Comparison of ENCODE assay signal across 9 cellular contexts in genomic region chrX:15349046-15349445, GRCh38. TPM values are rescaled to one million over a fixed set of nuclear protein-coding genes. Genes with fewer than 3 reads are reported as not detected.
DNase-seq lines count a peak whose midpoint lies in the region; ATAC-seq and TF ChIP-seq lines count a peak whose summit lies in the region.
"Had no signal": no experiment of that assay in that cellular context is flagged by ENCODE, and none has a peak within 500 bp of the region (broad histone marks: within the 10 kb centered on the region; RNA-seq: fewer than 3 reads in every experiment).

No MANE protein-coding gene starts in this region.

- no peaks in the 10 kb centered on the region for H3K9me3 ChIP-seq in SJCRH30 (replicated peaks)

- peak; percentile 45 for TF ChIP-seq CTCF in BJ (IDR thresholded peaks at IDR 0.05; ENCODE audit: insufficient read depth, low read depth, low read length)
- peak; percentile 40 for TF ChIP-seq CTCF in GM13976 (IDR thresholded peaks at IDR 0.05; ENCODE audit: borderline replicate concordance, control extremely low read depth, extremely low read depth, insufficient read depth, missing control alignments)
- peak; percentile 57 for TF ChIP-seq CTCF in epithelial cell of proximal tubule (conservative IDR thresholded peaks at IDR 0.05; ENCODE audit: low read depth, low read length)

- H3K4me3 ChIP-seq in BJ (ENCODE audit: low read depth, low read length) (no peak overlapping the region), SJCRH30 (no peak overlapping the region), epithelial cell of proximal tubule (ENCODE audit: low read depth, low read length) (no peak overlapping the region)

- H3K27me3 ChIP-seq in BJ (ENCODE audit: control insufficient read depth, insufficient read depth, low read length) (no peaks in the 10 kb centered on the region; the same call in 1 of the 2 replicates), SJCRH30 (peaks cover 4% of the 10 kb centered on the region; the same call in 1 of the 2 replicates)

- DNase-seq in BJ (ENCODE audit: low read depth) = peak; percentile 15
- peak; percentile 35 for DNase-seq in GM13976 (ENCODE audit: low spot score)
- DNase-seq in NCI-H1048 (lab: John Stamatoyannopoulos, UW) = peak; percentile 31
- DNase-seq in SJCRH30 = peak; percentile 45 to 81
- DNase-seq in epithelial cell of proximal tubule (ENCODE audit: low read depth) = peak; percentile 10
- DNase-seq in mucosa of gallbladder (ENCODE audit: low spot score) = peak; percentile 27
- no peak for DNase-seq in activated CD4-positive, CD25-positive, alpha-beta regulatory T cell (lab: John Stamatoyannopoulos, UW)

- POLR2A ChIA-PET in BJ (lab: Charles Lee) = no interaction called here

- CTCF ChIA-PET in BJ (lab: Yijun Ruan, JAX) = interaction anchor here (0.6 to 11.7 kb wide), 18 partner anchors 9 to 332 kb away, joined by 3 to 172 read pairs (median 4); no protein-coding TSS in a partner anchor

- ATAC-seq in HG02870 (IDR thresholded peaks at IDR 0.05; ENCODE audit: unreplicated experiment) = no peak

- in situ Hi-C loops in GM13976 (cut with MboI; ENCODE audit: low sequenced_read_pairs, unreplicated experiment) = loop anchor here (10.0 kb wide), 2 partner anchors 126 to 226 kb away; no protein-coding TSS in a partner anchor

- H3K36me3 ChIP-seq in BJ (ENCODE audit: control insufficient read depth, insufficient read depth, low read length) = no peaks in the 10 kb centered on the region
- H3K36me3 ChIP-seq in SJCRH30 = no peaks in the 10 kb centered on the region

- H3K4me1 ChIP-seq in SJCRH30 = no peaks in the 10 kb centered on the region

- no peak overlapping the region for H3K27ac ChIP-seq in SJCRH30

RNA-seq across cellular contexts. Expression of gene PIGA, which starts 13.7 kb away (rescaled TPM):
- polyA plus RNA-seq in BJ (2011; rRNA removed) = 2.8 and 6.3 TPM in 2 replicates
- 3.2 and 4.7 TPM in 2 replicates for polyA minus RNA-seq in BJ (2011; rRNA and poly(A)+ RNA removed)
- total RNA-seq in SJCRH30 (2014; rRNA removed; shearing (Covaris generic)) = 38.8 and 43.0 TPM in 2 replicates
- 8.8 and 9.5 TPM in 2 replicates for total RNA-seq in epithelial cell of proximal tubule
- 15.8 TPM for total RNA-seq in mucosa of gallbladder

RNA-seq across cellular contexts. Expression of gene ASB11, which starts 33.6 kb away (rescaled TPM):
- polyA plus RNA-seq in BJ (2011; rRNA removed) = not detected in 2 replicates
- polyA minus RNA-seq in BJ (2011; rRNA and poly(A)+ RNA removed) = not detected in 2 replicates
- 0.05 TPM in 1 of 2 replicates, not detected in the other for total RNA-seq in SJCRH30 (2014; rRNA removed; shearing (Covaris generic))
- total RNA-seq in epithelial cell of proximal tubule (not detected in 2 replicates), mucosa of gallbladder (not detected)
- polyA plus RNA-seq: IgD-negative memory B cell had no signal

RNA-seq across cellular contexts. Expression of gene VEGFD, which starts 35.2 kb away (rescaled TPM):
- polyA plus RNA-seq in BJ (2011; rRNA removed) = 0.07 and 0.16 TPM in 2 replicates
- 0.14 and 0.26 TPM in 2 replicates for polyA minus RNA-seq in BJ (2011; rRNA and poly(A)+ RNA removed)
- total RNA-seq in SJCRH30 (2014; rRNA removed; shearing (Covaris generic)) = 0.14 TPM in 1 of 2 replicates, not detected in the other
- total RNA-seq in epithelial cell of proximal tubule (not detected in 2 replicates), mucosa of gallbladder (3.2 TPM)
- polyA plus RNA-seq: IgD-negative memory B cell had no signal

Comparison
In these comparisons a context has a peak if more than half of its experiments do, and no peak if none do; other contexts are left out.
1. DNase-seq: peak in BJ (single experiment), GM13976 (single experiment), NCI-H1048 (single experiment), SJCRH30 (2 of 2), epithelial cell of proximal tubule (single experiment) and mucosa of gallbladder (single experiment); none in activated CD4-positive, CD25-positive, alpha-beta regulatory T cell (0 of 4).
2. Peak in every context shown above with its lines, with median percentiles within 50 percentile points of each other: CTCF ChIP-seq.